ENCODE assay signal across 33 cellular contexts in the genomic region with DNA sequence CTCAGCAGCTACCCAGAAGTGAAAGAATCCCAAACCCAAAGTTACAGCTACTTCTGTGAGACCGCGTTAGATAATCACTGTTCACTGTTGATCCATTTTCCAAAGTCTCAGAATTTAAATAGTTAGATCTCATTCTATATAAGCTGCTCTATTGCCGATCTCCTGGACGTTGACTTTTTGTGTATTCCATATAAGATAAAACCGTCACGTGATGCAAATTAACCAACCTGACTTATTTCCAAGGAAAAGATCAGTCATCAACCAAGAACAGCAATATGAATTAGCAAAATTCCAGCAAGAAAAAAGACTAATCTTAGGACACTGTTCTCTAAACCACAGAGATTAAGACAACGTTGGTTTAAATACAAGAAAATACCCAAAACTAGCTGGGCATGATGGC. TPM values are rescaled to one million over a fixed set of nuclear protein-coding genes. Genes with fewer than 3 reads are reported as not detected.
DNase-seq lines count a peak whose midpoint lies in the region; ATAC-seq, FAIRE-seq and TF ChIP-seq lines count a peak whose summit lies in the region.
"Had no signal": no experiment of that assay in that cellular context is flagged by ENCODE, and none has a peak within 500 bp of the region (broad histone marks: within the 10 kb centered on the region; RNA-seq: fewer than 3 reads in every experiment).

No MANE protein-coding gene starts in this region.

- no peak for TF ChIP-seq RAD21 in HepG2 (CRISPR knock-in tag; IDR thresholded peaks at IDR 0.05)

- H3K9me3 ChIP-seq in SK-N-MC (ENCODE audit: low read depth, low read length) (no peaks in the 10 kb centered on the region), HepG2 (ENCODE audit: low read length) (no peaks in the 10 kb centered on the region), subcutaneous abdominal adipose tissue (ENCODE audit: control insufficient read depth in 5 of 5, low read length in 5 of 5) (no peaks in the 10 kb centered on the region)
- H3K9me3 ChIP-seq: BE2C, gastroesophageal sphincter, HAP-1 had no signal

- BruUV-seq in HepG2 (replicated peaks; lab: Mats Ljungman, UMichigan), result no TSS peak

- DNase-seq in CD14-positive monocyte (ENCODE audit: low spot score), result no peak
- no peak for DNase-seq in SK-N-MC (ENCODE audit: low read depth, low spot score)
- DNase-seq in HepG2 (ENCODE audit: low spot score), result no peak
- DNase-seq in NCI-H1417 treated with DMSO at 0.1 percent for 48 hours (lab: John Stamatoyannopoulos, UW), result no peak
- DNase-seq: ACHN; activated CD4-positive, alpha-beta T cell treated with anti-CD3 and anti-CD28 coated beads for 48 hours; activated naive CD4-positive, alpha-beta T cell treated with anti-CD3 and anti-CD28 coated beads, Interleukin-2, amount 50 U/mL, for 16 hours; BE2C; cerebellar nuclear complex; COR-L47; dorsolateral prefrontal cortex; immature natural killer cell; left cardiac atrium; mesenchymal stem cell; NCI-H2107; posterior cingulate gyrus; stimulated activated CD4-positive, alpha-beta T cell treated with anti-CD3 and anti-CD28 coated beads, Interleukin-15, amount 100 ng/mL, for 24 hours; stimulated activated CD4-positive, alpha-beta T cell treated with anti-CD3 and anti-CD28 coated beads, Interleukin-4, amount 100 ng/mL, for 4 hours; substantia nigra; T1000; WERI-Rb-1 had no signal

- intact Hi-C loops in CD14-positive monocyte (cut with micrococcal nuclease), result loop anchor here (2.0 to 10.0 kb wide), 2 partner anchors 28 to 186 kb away; a partner anchor contains a TSS
- intact Hi-C loops in HepG2 (cut with micrococcal nuclease; ENCODE audit: unreplicated experiment), result no loop called here

- no peak for TF ChIP-seq CTCF in CD14-positive monocyte (IDR thresholded peaks at IDR 0.05)
- TF ChIP-seq CTCF in HepG2 (CRISPR knock-in tag; IDR thresholded peaks at IDR 0.05), result no peak

- H3K4me3 Mint-ChIP-seq in CD14-positive monocyte, result peak overlapping the region in 1 of 2 donors; percentile 74
- H3K4me3 Mint-ChIP-seq: brain, immature natural killer cell, neural progenitor cell had no signal

- H3K36me3 ChIP-seq in SK-N-MC (ENCODE audit: insufficient read depth, low read length), result no peaks in the 10 kb centered on the region
- peaks cover 15 to 56% of the 10 kb centered on the region in 2 experiments for H3K36me3 ChIP-seq in HepG2 (replicated peaks in 1 of 2; ENCODE audit: control insufficient read depth in 1 of 2, insufficient read depth in 2 of 2, low read length in 2 of 2)
- peaks cover 11 to 25% (median 18%) of the 10 kb centered on the region in 5 donors for H3K36me3 ChIP-seq in subcutaneous abdominal adipose tissue (ENCODE audit: control insufficient read depth in 5 of 5, insufficient read depth in 5 of 5, low read length in 5 of 5)
- H3K36me3 ChIP-seq: neural progenitor cell had no signal

- H3K27ac ChIP-seq in SK-N-MC (peak overlapping the region; percentile 11), HepG2 (ENCODE audit: extremely low read length, insufficient read depth, low read length) (peak overlapping the region; percentile 2), subcutaneous abdominal adipose tissue (ENCODE audit: low read depth, low read length) (peak overlapping the region; percentile 74)
- H3K27ac ChIP-seq: gastroesophageal sphincter, neural progenitor cell, WERI-Rb-1 had no signal

- H3K27me3 ChIP-seq in HepG2 (ENCODE audit: control insufficient read depth in 1 of 2, insufficient read depth in 2 of 2, low read length in 2 of 2) (no peaks in the 10 kb centered on the region), subcutaneous abdominal adipose tissue (ENCODE audit: control insufficient read depth in 5 of 5, insufficient read depth in 4 of 5, low read length in 5 of 5) (no peaks in the 10 kb centered on the region)
- H3K27me3 ChIP-seq: BE2C, dorsolateral prefrontal cortex, gastroesophageal sphincter, neural progenitor cell had no signal

- 94% methylated on average over 7 of the region's 7 CpGs for WGBS in HepG2 (ENCODE audit: low lambda C conversion rate)

- H4K20me1 ChIP-seq in HepG2 (ENCODE audit: insufficient read depth, low read length), result peaks cover 32% of the 10 kb centered on the region

- H3K9me3 Mint-ChIP-seq in CD14-positive monocyte, result peaks cover 0 to 2% (median 1%) of the 10 kb centered on the region in 7 donors
- H3K9me3 Mint-ChIP-seq: activated T-helper 2 cell treated with anti-CD3 and anti-CD28 coated beads, Interferon-gamma antibody, Interleukin-2, Interleukin-4, amounts not matched to agents 10 μg/mL and 5 μg/mL and 100 μg/mL, durations not matched to agents 14 hours and 24 hours and 36 hours; brain; immature natural killer cell; neural progenitor cell had no signal

- FAIRE-seq in HepG2 (lab: Jason Lieb, UNC), result no peak
- FAIRE-seq: GM12892 had no signal

- H3K4me2 ChIP-seq in HepG2 (ENCODE audit: low read depth, low read length), result no peak overlapping the region
- H3K4me2 ChIP-seq: neural progenitor cell had no signal

- TF ChIP-seq POLR2A in HepG2 (IDR thresholded peaks at IDR 0.05; ENCODE audit: insufficient read depth in 1 of 2, low read depth in 2 of 2, low read length in 2 of 2), result no peak

- peaks cover 74% of the 10 kb centered on the region for H3K79me2 ChIP-seq in HepG2 (ENCODE audit: insufficient read depth, low read length)

- POLR2A ChIA-PET in HepG2 (lab: Yijun Ruan, JAX), result interaction anchor here (1.1 to 1.4 kb wide), 3 partner anchors 11 to 191 kb away, joined by 3 to 5 read pairs (median 4); a partner anchor contains a TSS

- H3K27me3 Mint-ChIP-seq in CD14-positive monocyte (ENCODE audit: low read depth in 3 of 3), result peaks cover 0 to 1% (median 0%) of the 10 kb centered on the region in 3 donors

- H3K36me3 Mint-ChIP-seq in CD14-positive monocyte, result peaks cover 38 to 74% of the 10 kb centered on the region in 2 donors

- no peak for TF ChIP-seq EP300 in HepG2 (IDR thresholded peaks at IDR 0.05; ENCODE audit: low read depth in 2 of 2, low read length in 2 of 2)
- TF ChIP-seq EP300 in HepG2 (CRISPR knock-in tag; IDR thresholded peaks at IDR 0.05; ENCODE audit: borderline replicate concordance), result no peak

- peaks cover 44% of the 10 kb centered on the region for H3K4me1 Mint-ChIP-seq in CD14-positive monocyte

- H3K4me1 ChIP-seq in HepG2 (ENCODE audit: insufficient read depth, low read length) (peaks cover 62% of the 10 kb centered on the region), subcutaneous abdominal adipose tissue (ENCODE audit: control insufficient read depth in 5 of 5, insufficient read depth in 5 of 5, low read length in 5 of 5) (peaks cover 0 to 28% (median 21%) of the 10 kb centered on the region in 5 donors)
- H3K4me1 ChIP-seq: BE2C, neural progenitor cell had no signal

- no peak overlapping the region for H2AFZ ChIP-seq in HepG2 (ENCODE audit: low read length)
- H2AFZ ChIP-seq: neural progenitor cell had no signal

- no peak for ATAC-seq in HepG2
- ATAC-seq in HG03039 (IDR thresholded peaks at IDR 0.05; ENCODE audit: unreplicated experiment), result no peak
- no peak for ATAC-seq in HG02938 (IDR thresholded peaks at IDR 0.05; ENCODE audit: unreplicated experiment)
- ATAC-seq: gastroesophageal sphincter had no signal

- no peak overlapping the region for H3K4me3 ChIP-seq in SK-N-MC
- H3K4me3 ChIP-seq in HepG2 (replicated peaks in 1 of 3; ENCODE audit: insufficient read depth in 1 of 3, low read depth in 2 of 3, low read length in 3 of 3), result no peak overlapping the region
- H3K4me3 ChIP-seq in subcutaneous abdominal adipose tissue (ENCODE audit: low read depth in 1 of 5, low read length in 5 of 5), result no peak overlapping the region
- H3K4me3 ChIP-seq: dorsolateral prefrontal cortex, gastroesophageal sphincter, HAP-1, neural progenitor cell had no signal

- in situ Hi-C loops in HepG2 (cut with HindIII; ENCODE audit: extremely low pct_ligation_motif_present, low pct_unique_long_range_greater_than_20kb), result no loop called here

- no peak overlapping the region for H3K9ac ChIP-seq in SK-N-MC (ENCODE audit: insufficient read length)
- H3K9ac ChIP-seq in HepG2 (ENCODE audit: insufficient read depth, low read depth, low read length), result no peak overlapping the region
- peak overlapping the region in 2 of 5 donors; percentile 17 to 66 for H3K9ac ChIP-seq in subcutaneous abdominal adipose tissue (ENCODE audit: low read length in 5 of 5)
- H3K9ac ChIP-seq: neural progenitor cell had no signal

- H3K27ac Mint-ChIP-seq in CD14-positive monocyte, result peak overlapping the region; percentile 84 to 96 (median 94)
- H3K27ac Mint-ChIP-seq: activated T-helper 2 cell treated with anti-CD3 and anti-CD28 coated beads, Interferon-gamma antibody, Interleukin-2, Interleukin-4, amounts not matched to agents 10 μg/mL and 5 μg/mL and 100 μg/mL, durations not matched to agents 14 hours and 24 hours and 36 hours; neural progenitor cell had no signal

- CTCF ChIA-PET in HepG2 (lab: Yijun Ruan, JAX; ENCODE audit: low intra/inter-chr PET ratio, low total read pairs), result no interaction called here

RNA-seq across cellular contexts. Expression of a gene that starts 8.3 kb away (rescaled TPM):
- polyA plus RNA-seq in CD14-positive monocyte (10 to 100 TPM; 49.2 to 49.7 TPM), HepG2 (2011; rRNA removed) (84.2 and 86.4 TPM in 2 replicates)
- 120 and 156 TPM in 2 replicates for total RNA-seq in HepG2 (2016; rRNA removed; fragmentation: Illumina TruSeq; extraction: Trizol)
- total RNA-seq in HepG2 (2016; cell fraction: cytosol; rRNA removed; fragmentation: Illumina TruSeq; extraction: Trizol; ENCODE audit: low read depth), result 10.7 and 14.1 TPM in 2 replicates
- total RNA-seq in HepG2 (2016; cell fraction: insoluble cytoplasmic fraction; rRNA removed; fragmentation: Illumina TruSeq; extraction: Trizol), result 117 and 150 TPM in 2 replicates
- total RNA-seq in HepG2 (2016; cell fraction: membrane; rRNA removed; fragmentation: Illumina TruSeq; extraction: Trizol), result 29.9 and 30.7 TPM in 2 replicates
- 86.5 and 102 TPM in 2 replicates for total RNA-seq in HepG2 (2016; cell fraction: nucleus; rRNA removed; fragmentation: Illumina TruSeq; extraction: Trizol)
- polyA plus RNA-seq in HepG2 (2011; cell fraction: cytosol; rRNA removed), result 56.8 and 64.7 TPM in 2 replicates
- polyA plus RNA-seq in HepG2 (2011; cell fraction: nucleus; rRNA removed), result 77.2 and 84.5 TPM in 2 replicates
- 59.6 and 89.0 TPM in 2 replicates for polyA plus RNA-seq in HepG2 (2012)
- 5.3 and 5.6 TPM in 2 replicates for polyA plus RNA-seq in HepG2 (2016; cell fraction: cytosol; fragmentation: Illumina TruSeq; extraction: Trizol; ENCODE audit: low read depth)
- 71.5 and 71.7 TPM in 2 replicates for polyA plus RNA-seq in HepG2 (2016; cell fraction: insoluble cytoplasmic fraction; fragmentation: Illumina TruSeq; extraction: Trizol; ENCODE audit: low read depth)
- 8.6 and 11.1 TPM in 2 replicates for polyA plus RNA-seq in HepG2 (2016; cell fraction: membrane; fragmentation: Illumina TruSeq; extraction: Trizol; ENCODE audit: low read depth)
- polyA plus RNA-seq in HepG2 (2016; cell fraction: nucleus; fragmentation: Illumina TruSeq; extraction: Trizol; ENCODE audit: insufficient read depth, low read depth), result 66.2 and 73.5 TPM in 2 replicates
- polyA minus RNA-seq in HepG2 (2011; rRNA and poly(A)+ RNA removed; ENCODE audit: low replicate concordance), result 73.6 and 303 TPM in 2 replicates
- polyA minus RNA-seq in HepG2 (2011; cell fraction: cytosol; rRNA and poly(A)+ RNA removed), result 201 and 237 TPM in 2 replicates
- 162 and 215 TPM in 2 replicates for polyA minus RNA-seq in HepG2 (2011; cell fraction: nucleus; rRNA and poly(A)+ RNA removed)

RNA-seq across cellular contexts. Expression of a gene that starts 8.4 kb away (rescaled TPM):
- polyA plus RNA-seq in CD14-positive monocyte (10 to 100 TPM; 22.4 to 31.3 TPM), HepG2 (2011; rRNA removed) (21.3 and 29.4 TPM in 2 replicates)
- total RNA-seq in HepG2 (2016; rRNA removed; fragmentation: Illumina TruSeq; extraction: Trizol), result 14.7 and 18.0 TPM in 2 replicates
- total RNA-seq in HepG2 (2016; cell fraction: cytosol; rRNA removed; fragmentation: Illumina TruSeq; extraction: Trizol; ENCODE audit: low read depth), result 26.3 and 36.8 TPM in 2 replicates
- 13.8 and 19.0 TPM in 2 replicates for total RNA-seq in HepG2 (2016; cell fraction: insoluble cytoplasmic fraction; rRNA removed; fragmentation: Illumina TruSeq; extraction: Trizol)
- 38.9 and 47.5 TPM in 2 replicates for total RNA-seq in HepG2 (2016; cell fraction: membrane; rRNA removed; fragmentation: Illumina TruSeq; extraction: Trizol)
- 9.0 and 10.9 TPM in 2 replicates for total RNA-seq in HepG2 (2016; cell fraction: nucleus; rRNA removed; fragmentation: Illumina TruSeq; extraction: Trizol)
- 20.7 and 26.7 TPM in 2 replicates for polyA plus RNA-seq in HepG2 (2011; cell fraction: cytosol; rRNA removed)
- polyA plus RNA-seq in HepG2 (2011; cell fraction: nucleus; rRNA removed), result 68.4 and 69.7 TPM in 2 replicates
- 17.2 and 19.1 TPM in 2 replicates for polyA plus RNA-seq in HepG2 (2012)
- 36.8 and 50.4 TPM in 2 replicates for polyA plus RNA-seq in HepG2 (2016; cell fraction: cytosol; fragmentation: Illumina TruSeq; extraction: Trizol; ENCODE audit: low read depth)
- 17.0 and 17.1 TPM in 2 replicates for polyA plus RNA-seq in HepG2 (2016; cell fraction: insoluble cytoplasmic fraction; fragmentation: Illumina TruSeq; extraction: Trizol; ENCODE audit: low read depth)
- polyA plus RNA-seq in HepG2 (2016; cell fraction: membrane; fragmentation: Illumina TruSeq; extraction: Trizol; ENCODE audit: low read depth), result 37.6 and 44.5 TPM in 2 replicates
- polyA plus RNA-seq in HepG2 (2016; cell fraction: nucleus; fragmentation: Illumina TruSeq; extraction: Trizol; ENCODE audit: insufficient read depth, low read depth), result 23.5 and 24.6 TPM in 2 replicates
- 12.3 and 13.2 TPM in 2 replicates for polyA minus RNA-seq in HepG2 (2011; rRNA and poly(A)+ RNA removed; ENCODE audit: low replicate concordance)
- 3.3 and 7.8 TPM in 2 replicates for polyA minus RNA-seq in HepG2 (2011; cell fraction: cytosol; rRNA and poly(A)+ RNA removed)
- 6.5 and 7.1 TPM in 2 replicates for polyA minus RNA-seq in HepG2 (2011; cell fraction: nucleus; rRNA and poly(A)+ RNA removed)

RNA-seq across cellular contexts. Expression of a gene that starts 29.8 kb away (rescaled TPM):
- polyA plus RNA-seq in CD14-positive monocyte (under 1 TPM; 0.32 to 0.62 TPM), HepG2 (2011; rRNA removed) (2.4 and 2.7 TPM in 2 replicates)
- total RNA-seq in HepG2 (2016; rRNA removed; fragmentation: Illumina TruSeq; extraction: Trizol), result 3.5 and 8.1 TPM in 2 replicates
- 9.1 and 11.4 TPM in 2 replicates for total RNA-seq in HepG2 (2016; cell fraction: cytosol; rRNA removed; fragmentation: Illumina TruSeq; extraction: Trizol; ENCODE audit: low read depth)
- total RNA-seq in HepG2 (2016; cell fraction: insoluble cytoplasmic fraction; rRNA removed; fragmentation: Illumina TruSeq; extraction: Trizol), result 2.6 and 8.5 TPM in 2 replicates
- 4.8 and 6.0 TPM in 2 replicates for total RNA-seq in HepG2 (2016; cell fraction: membrane; rRNA removed; fragmentation: Illumina TruSeq; extraction: Trizol)
- total RNA-seq in HepG2 (2016; cell fraction: nucleus; rRNA removed; fragmentation: Illumina TruSeq; extraction: Trizol), result 10.2 TPM in 2 replicates
- polyA plus RNA-seq in HepG2 (2011; cell fraction: cytosol; rRNA removed), result 0.77 and 1.5 TPM in 2 replicates
- 17.0 and 21.4 TPM in 2 replicates for polyA plus RNA-seq in HepG2 (2011; cell fraction: nucleus; rRNA removed)
- 1.5 and 1.6 TPM in 2 replicates for polyA plus RNA-seq in HepG2 (2012)
- 1.0 and 1.8 TPM in 2 replicates for polyA plus RNA-seq in HepG2 (2016; cell fraction: cytosol; fragmentation: Illumina TruSeq; extraction: Trizol; ENCODE audit: low read depth)
- polyA plus RNA-seq in HepG2 (2016; cell fraction: insoluble cytoplasmic fraction; fragmentation: Illumina TruSeq; extraction: Trizol; ENCODE audit: low read depth), result 1.8 and 3.2 TPM in 2 replicates
- polyA plus RNA-seq in HepG2 (2016; cell fraction: membrane; fragmentation: Illumina TruSeq; extraction: Trizol; ENCODE audit: low read depth), result 1.5 and 2.3 TPM in 2 replicates
- 19.0 and 21.2 TPM in 2 replicates for polyA plus RNA-seq in HepG2 (2016; cell fraction: nucleus; fragmentation: Illumina TruSeq; extraction: Trizol; ENCODE audit: insufficient read depth, low read depth)
- 2.2 and 13.0 TPM in 2 replicates for polyA minus RNA-seq in HepG2 (2011; rRNA and poly(A)+ RNA removed; ENCODE audit: low replicate concordance)
- polyA minus RNA-seq in HepG2 (2011; cell fraction: cytosol; rRNA and poly(A)+ RNA removed), result 1.2 and 2.1 TPM in 2 replicates
- polyA minus RNA-seq in HepG2 (2011; cell fraction: nucleus; rRNA and poly(A)+ RNA removed), result 6.3 and 6.5 TPM in 2 replicates

RNA-seq across cellular contexts. Expression of a gene that starts 30.0 kb away (rescaled TPM):
- polyA plus RNA-seq in CD14-positive monocyte (not detected), HepG2 (2011; rRNA removed) (11.4 and 18.0 TPM in 2 replicates)
- total RNA-seq in HepG2 (2016; rRNA removed; fragmentation: Illumina TruSeq; extraction: Trizol), result 2.0 and 5.8 TPM in 2 replicates
- total RNA-seq in HepG2 (2016; cell fraction: cytosol; rRNA removed; fragmentation: Illumina TruSeq; extraction: Trizol; ENCODE audit: low read depth), result 1.8 and 2.5 TPM in 2 replicates
- 1.6 and 5.0 TPM in 2 replicates for total RNA-seq in HepG2 (2016; cell fraction: insoluble cytoplasmic fraction; rRNA removed; fragmentation: Illumina TruSeq; extraction: Trizol)
- 2.3 TPM in 2 replicates for total RNA-seq in HepG2 (2016; cell fraction: membrane; rRNA removed; fragmentation: Illumina TruSeq; extraction: Trizol)
- total RNA-seq in HepG2 (2016; cell fraction: nucleus; rRNA removed; fragmentation: Illumina TruSeq; extraction: Trizol), result 7.8 and 9.0 TPM in 2 replicates
- 5.4 and 6.1 TPM in 2 replicates for polyA plus RNA-seq in HepG2 (2011; cell fraction: cytosol; rRNA removed)
- 90.2 and 107 TPM in 2 replicates for polyA plus RNA-seq in HepG2 (2011; cell fraction: nucleus; rRNA removed)
- polyA plus RNA-seq in HepG2 (2012), result 10.2 and 11.2 TPM in 2 replicates
- polyA plus RNA-seq in HepG2 (2016; cell fraction: cytosol; fragmentation: Illumina TruSeq; extraction: Trizol; ENCODE audit: low read depth), result 0.93 and 1.5 TPM in 2 replicates
- 1.1 and 1.4 TPM in 2 replicates for polyA plus RNA-seq in HepG2 (2016; cell fraction: insoluble cytoplasmic fraction; fragmentation: Illumina TruSeq; extraction: Trizol; ENCODE audit: low read depth)
- polyA plus RNA-seq in HepG2 (2016; cell fraction: membrane; fragmentation: Illumina TruSeq; extraction: Trizol; ENCODE audit: low read depth), result 1.8 and 2.0 TPM in 2 replicates
- polyA plus RNA-seq in HepG2 (2016; cell fraction: nucleus; fragmentation: Illumina TruSeq; extraction: Trizol; ENCODE audit: insufficient read depth, low read depth), result 29.8 and 32.4 TPM in 2 replicates
- 0.84 and 2.9 TPM in 2 replicates for polyA minus RNA-seq in HepG2 (2011; rRNA and poly(A)+ RNA removed; ENCODE audit: low replicate concordance)
- polyA minus RNA-seq in HepG2 (2011; cell fraction: cytosol; rRNA and poly(A)+ RNA removed), result 0.62 and 1.3 TPM in 2 replicates
- 4.0 and 7.6 TPM in 2 replicates for polyA minus RNA-seq in HepG2 (2011; cell fraction: nucleus; rRNA and poly(A)+ RNA removed)

RNA-seq across cellular contexts. Expression of a gene that starts 56.5 kb away (rescaled TPM):
- not detected for polyA plus RNA-seq in CD14-positive monocyte
- 3.6 and 8.2 TPM in 2 replicates for total RNA-seq in HepG2 (2016; rRNA removed; fragmentation: Illumina TruSeq; extraction: Trizol)
- total RNA-seq in HepG2 (2016; cell fraction: cytosol; rRNA removed; fragmentation: Illumina TruSeq; extraction: Trizol; ENCODE audit: low read depth), result 1.1 and 1.8 TPM in 2 replicates
- 2.4 and 9.2 TPM in 2 replicates for total RNA-seq in HepG2 (2016; cell fraction: insoluble cytoplasmic fraction; rRNA removed; fragmentation: Illumina TruSeq; extraction: Trizol)
- 1.1 and 1.4 TPM in 2 replicates for total RNA-seq in HepG2 (2016; cell fraction: membrane; rRNA removed; fragmentation: Illumina TruSeq; extraction: Trizol)
- 8.8 and 9.0 TPM in 2 replicates for total RNA-seq in HepG2 (2016; cell fraction: nucleus; rRNA removed; fragmentation: Illumina TruSeq; extraction: Trizol)
- polyA plus RNA-seq in HepG2 (2011; rRNA removed), result 2.1 and 4.3 TPM in 2 replicates
- 0.99 and 1.4 TPM in 2 replicates for polyA plus RNA-seq in HepG2 (2011; cell fraction: cytosol; rRNA removed)
- polyA plus RNA-seq in HepG2 (2011; cell fraction: nucleus; rRNA removed), result 26.0 and 30.5 TPM in 2 replicates
- 3.9 and 4.6 TPM in 2 replicates for polyA plus RNA-seq in HepG2 (2012)
- polyA plus RNA-seq in HepG2 (2016; cell fraction: cytosol; fragmentation: Illumina TruSeq; extraction: Trizol; ENCODE audit: low read depth), result 0.88 and 1.3 TPM in 2 replicates
- 2.9 and 4.4 TPM in 2 replicates for polyA plus RNA-seq in HepG2 (2016; cell fraction: insoluble cytoplasmic fraction; fragmentation: Illumina TruSeq; extraction: Trizol; ENCODE audit: low read depth)
- polyA plus RNA-seq in HepG2 (2016; cell fraction: membrane; fragmentation: Illumina TruSeq; extraction: Trizol; ENCODE audit: low read depth), result 1.0 and 1.6 TPM in 2 replicates
- 26.6 and 28.0 TPM in 2 replicates for polyA plus RNA-seq in HepG2 (2016; cell fraction: nucleus; fragmentation: Illumina TruSeq; extraction: Trizol; ENCODE audit: insufficient read depth, low read depth)
- 3.4 and 3.8 TPM in 2 replicates for polyA minus RNA-seq in HepG2 (2011; rRNA and poly(A)+ RNA removed; ENCODE audit: low replicate concordance)
- 3.0 TPM in 2 replicates for polyA minus RNA-seq in HepG2 (2011; cell fraction: cytosol; rRNA and poly(A)+ RNA removed)
- polyA minus RNA-seq in HepG2 (2011; cell fraction: nucleus; rRNA and poly(A)+ RNA removed), result 4.9 and 7.6 TPM in 2 replicates
- total RNA-seq: activated T-helper 2 cell treated with anti-CD3 and anti-CD28 coated beads, Interferon-gamma antibody, Interleukin-2, Interleukin-4, amounts not matched to agents 10 μg/mL and 5 μg/mL and 100 μg/mL, durations not matched to agents 14 hours and 24 hours and 36 hours; fibroblast of lung; LHCN-M2; RPMI7951 had no signal
- polyA plus RNA-seq: fibroblast of lung, immature natural killer cell had no signal

Comparison
In these comparisons a context has a peak if more than half of its experiments do, and no peak if none do; other contexts are left out.
1. H3K27ac ChIP-seq: peak in every context shown above with its lines; median percentile 74 in subcutaneous abdominal adipose tissue; 11 in SK-N-MC; 2 in HepG2.